Comparison of ENCODE assay signal across 13 cellular contexts in the genomic region with DNA sequence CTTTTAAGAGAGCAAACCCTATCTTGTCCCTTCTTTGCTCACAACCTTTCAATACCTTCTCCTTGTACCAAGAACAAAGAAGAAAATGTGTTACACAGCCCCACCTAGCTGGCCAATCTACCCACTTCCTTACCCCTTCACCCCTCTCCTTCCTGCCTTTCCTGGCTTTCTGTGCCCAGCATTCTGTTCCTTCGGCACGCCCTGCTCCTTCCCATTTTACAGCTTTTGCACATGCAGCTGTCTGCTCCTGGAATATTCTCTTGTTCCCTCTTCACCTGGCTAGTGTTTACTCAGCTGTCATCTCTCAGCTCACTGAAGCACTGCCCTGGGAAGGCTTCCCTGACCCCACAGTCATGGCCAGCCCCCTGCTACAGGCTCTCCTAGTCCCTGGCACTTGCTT. TPM values are rescaled to one million over a fixed set of nuclear protein-coding genes. Genes with fewer than 3 reads are reported as not detected.
A peak's percentile ranks its signal among the peaks of the same experiment; 100 is the strongest.
DNase-seq lines count a peak whose midpoint lies in the region; ATAC-seq and TF ChIP-seq lines count a peak whose summit lies in the region.
"Had no signal": no experiment of that assay in that cellular context is flagged by ENCODE, and none has a peak within 500 bp of the region (broad histone marks: within the 10 kb centered on the region; RNA-seq: fewer than 3 reads in every experiment).

No MANE protein-coding gene starts in this region.

- no peak overlapping the region for H3K27ac Mint-ChIP-seq in endothelial cell (ENCODE audit: unreplicated experiment)
- H3K27ac Mint-ChIP-seq: stimulated activated effector memory CD8-positive, alpha-beta T cell treated with anti-CD3 and anti-CD28 coated beads, Interleukin-12 subunit alpha, Interleukin-12 subunit beta, amount 100 ng/mL, for 72 hours had no signal

- no peak for TF ChIP-seq POLR2A in erythroblast (IDR thresholded peaks at IDR 0.05; ENCODE audit: low read length)

- no peak overlapping the region for H3K4me3 Mint-ChIP-seq in endothelial cell (ENCODE audit: unreplicated experiment)
- H3K4me3 Mint-ChIP-seq: stimulated activated effector memory CD8-positive, alpha-beta T cell treated with anti-CD3 and anti-CD28 coated beads, Interleukin-12 subunit alpha, Interleukin-12 subunit beta, amount 100 ng/mL, for 72 hours had no signal

- no peaks in the 10 kb centered on the region for H3K9me3 Mint-ChIP-seq in endothelial cell (ENCODE audit: unreplicated experiment)
- H3K9me3 Mint-ChIP-seq: stimulated activated effector memory CD8-positive, alpha-beta T cell treated with anti-CD3 and anti-CD28 coated beads, Interleukin-12 subunit alpha, Interleukin-12 subunit beta, amount 100 ng/mL, for 72 hours had no signal

- DNase-seq in DMS153 treated with DMSO at 0.1 percent for 48 hours (lab: John Stamatoyannopoulos, UW; ENCODE audit: unreplicated experiment): peak; percentile 81
- peak; percentile 73 for DNase-seq in NCI-H1417 treated with DMSO at 0.1 percent for 48 hours (lab: John Stamatoyannopoulos, UW)
- peak; percentile 94 for DNase-seq in NCI-H748 treated with DMSO at 0.1 percent for 48 hours (lab: John Stamatoyannopoulos, UW)
- DNase-seq in left kidney (ENCODE audit: low read depth, low spot score): peak; percentile 80
- DNase-seq in endothelial cell (ENCODE audit: low spot score): no peak
- no peak for DNase-seq in erythroblast (lab: John Stamatoyannopoulos, UW)
- DNase-seq in LoVo (ENCODE audit: low spot score): no peak
- DNase-seq: activated naive CD4-positive, alpha-beta T cell treated with anti-CD3 and anti-CD28 coated beads, Interleukin-2, amount 50 U/mL, for 16 hours; BE2C; retina; stimulated activated CD4-positive, alpha-beta T cell treated with anti-CD3 and anti-CD28 coated beads, Interleukin-4, amount 100 ng/mL, for 1 hour had no signal

- TF ChIP-seq CTCF in endothelial cell (IDR thresholded peaks at IDR 0.05; ENCODE audit: unreplicated experiment): no peak

- no peak for ATAC-seq in GM18502 (IDR thresholded peaks at IDR 0.05; ENCODE audit: poor library complexity, unreplicated experiment)
- ATAC-seq: stimulated activated effector memory CD8-positive, alpha-beta T cell treated with anti-CD3 and anti-CD28 coated beads, Interleukin-12 subunit alpha, Interleukin-12 subunit beta, amount 100 ng/mL, for 72 hours had no signal

- peaks cover 29% of the 10 kb centered on the region for H3K4me1 Mint-ChIP-seq in endothelial cell (ENCODE audit: unreplicated experiment)

- H3K36me3 Mint-ChIP-seq in endothelial cell (ENCODE audit: low read depth, unreplicated experiment): no peaks in the 10 kb centered on the region

- peaks cover 3% of the 10 kb centered on the region for H3K27me3 Mint-ChIP-seq in endothelial cell (ENCODE audit: unreplicated experiment)

RNA-seq across cellular contexts. Expression of a gene that starts 30.6 kb away (rescaled TPM):
- 449 TPM for total RNA-seq in endothelial cell (ENCODE audit: unreplicated experiment)

Comparison
In these comparisons a context has a peak if more than half of its experiments do, and no peak if none do; other contexts are left out.
1. DNase-seq: peak in DMS153 treated with DMSO at 0.1 percent for 48 hours (single experiment), NCI-H1417 treated with DMSO at 0.1 percent for 48 hours (single experiment), NCI-H748 treated with DMSO at 0.1 percent for 48 hours (single experiment) and left kidney (single experiment); none in endothelial cell (single experiment), erythroblast (0 of 2) and LoVo (single experiment).